Comparison of ENCODE assay signal across 8 cellular contexts in genomic region chr9:35603986-35604577, GRCh38. TPM values are rescaled to one million over a fixed set of nuclear protein-coding genes. Genes with fewer than 3 reads are reported as not detected.
DNase-seq lines count a peak whose midpoint lies in the region; ATAC-seq and FAIRE-seq lines count a peak whose summit lies in the region.

No MANE protein-coding gene starts in this region.

- peak; percentile 33 for FAIRE-seq in HTR-8/SVneo (lab: Jason Lieb, UNC)

- H3K4me2 ChIP-seq in mesendoderm (ENCODE audit: low read length): peak overlapping the region; percentile 47

- no peak overlapping the region for H3K4ac ChIP-seq in mesendoderm (ENCODE audit: low read depth, low read length)

- no peak overlapping the region for H2BK5ac ChIP-seq in mesendoderm (ENCODE audit: low read length)

- H3K23ac ChIP-seq in mesendoderm (ENCODE audit: low read length): no peak overlapping the region

- no peaks in the 10 kb centered on the region for H3K9me3 ChIP-seq in endocrine pancreas (ENCODE audit: control insufficient read depth, low read length)

- H2BK120ac ChIP-seq in mesendoderm (ENCODE audit: low read depth, low read length): no peak overlapping the region

- H3K18ac ChIP-seq in mesendoderm (ENCODE audit: low read length): no peak overlapping the region

- no CpG with 5 or more reads among the region's 41 CpGs for WGBS in mesendoderm (ENCODE audit: extremely low coverage, insufficient coverage, low lambda C conversion rate)

- DNase-seq in Caki2 (ENCODE audit: low read depth) (peak; percentile 99), HTR-8/SVneo (ENCODE audit: insufficient read length, low spot score) (peak; percentile 92), NOMO-1 treated with DMSO at 0.1 percent for 48 hours (lab: John Stamatoyannopoulos, UW; ENCODE audit: unreplicated experiment) (peak; percentile 100), mesendoderm (peak; percentile 100)
- peak; percentile 99 for DNase-seq in activated CD8-positive, alpha-beta memory T cell treated with anti-CD3 and anti-CD28 coated beads, Interleukin-2, amount 50 U/mL, for 1 hour (ENCODE audit: extremely low read depth)
- DNase-seq in stimulated activated CD8-positive, alpha-beta memory T cell treated with anti-CD3 and anti-CD28 coated beads, Interleukin-15, amount 100 ng/mL, for 1 hour (ENCODE audit: low read depth): peak; percentile 98

- H3K79me1 ChIP-seq in mesendoderm (ENCODE audit: low read length): peaks cover 9% of the 10 kb centered on the region

- H3K4me1 ChIP-seq in endocrine pancreas (ENCODE audit: control insufficient read depth, insufficient read depth, low read length) (no peaks in the 10 kb centered on the region), mesendoderm (ENCODE audit: control insufficient read depth, low read depth, low read length) (peaks cover 4% of the 10 kb centered on the region)

- peak overlapping the region; percentile 69 for H3K4me3 ChIP-seq in endocrine pancreas (ENCODE audit: control insufficient read depth, insufficient read depth, low read length)
- peak overlapping the region; percentile 2 for H3K4me3 ChIP-seq in mesendoderm (ENCODE audit: low read length)

- in situ Hi-C loops in Caki2 (cut with HindIII; ENCODE audit: low pct_unique_long_range_greater_than_20kb, low sequenced_read_pairs): no loop called here

- no peak overlapping the region for H2AK5ac ChIP-seq in mesendoderm (ENCODE audit: low read length)

- ATAC-seq in GM21367 (IDR thresholded peaks at IDR 0.05; ENCODE audit: unreplicated experiment): peak; percentile 83

- no peak overlapping the region for H4K5ac ChIP-seq in mesendoderm (ENCODE audit: low read length)

- H3K36me3 ChIP-seq in endocrine pancreas (ENCODE audit: control insufficient read depth, insufficient read depth, low read length): no peaks in the 10 kb centered on the region
- H3K36me3 ChIP-seq in mesendoderm (ENCODE audit: control insufficient read depth, insufficient read depth, low read length): no peaks in the 10 kb centered on the region

- peak overlapping the region; percentile 56 for H3K56ac ChIP-seq in mesendoderm (ENCODE audit: low read length)

- H3K27ac ChIP-seq in mesendoderm (ENCODE audit: low read depth, low read length): peak overlapping the region; percentile 36

- no peak overlapping the region for H2BK15ac ChIP-seq in mesendoderm (replicated peaks; ENCODE audit: low read depth)

- H3K79me2 ChIP-seq in mesendoderm (ENCODE audit: control insufficient read depth, insufficient read depth, low read length): no peaks in the 10 kb centered on the region

- H3K9ac ChIP-seq in endocrine pancreas (ENCODE audit: control insufficient read depth, insufficient read depth, low read length) (peak overlapping the region; percentile 49), mesendoderm (ENCODE audit: low read length) (peak overlapping the region; percentile 75)

- H4K8ac ChIP-seq in mesendoderm (ENCODE audit: low read depth, low read length): no peak overlapping the region

- no peaks in the 10 kb centered on the region for H3K27me3 ChIP-seq in endocrine pancreas (ENCODE audit: control insufficient read depth, insufficient read depth, low read length)
- no peaks in the 10 kb centered on the region for H3K27me3 ChIP-seq in mesendoderm (ENCODE audit: insufficient read depth, low read length, poor library complexity)

RNA-seq across cellular contexts. Expression of gene TESK1, which starts 1.0 kb away (rescaled TPM):
- 2.9 and 3.0 TPM in 2 replicates for total RNA-seq in Caki2 (2014; rRNA removed; shearing (Covaris generic); ENCODE audit: low replicate concordance)
- 7.1 TPM for polyA plus RNA-seq in mesendoderm (2013, experiment 1 of 2)
- polyA plus RNA-seq in mesendoderm (2013, experiment 2 of 2): 7.8 TPM

RNA-seq across cellular contexts. Expression of gene CD72, which starts 14.1 kb away (rescaled TPM):
- total RNA-seq in Caki2 (2014; rRNA removed; shearing (Covaris generic); ENCODE audit: low replicate concordance): 0.12 and 0.68 TPM in 2 replicates
- polyA plus RNA-seq in mesendoderm (2013, experiment 1 of 2): 1.2 TPM
- polyA plus RNA-seq in mesendoderm (2013, experiment 2 of 2): 1.6 TPM

RNA-seq across cellular contexts. Expression of gene SIT1, which starts 46.6 kb away (rescaled TPM):
- not detected in 2 replicates for total RNA-seq in Caki2 (2014; rRNA removed; shearing (Covaris generic); ENCODE audit: low replicate concordance)
- 0.87 TPM for polyA plus RNA-seq in mesendoderm (2013, experiment 1 of 2)
- polyA plus RNA-seq in mesendoderm (2013, experiment 2 of 2): 0.91 TPM

RNA-seq across cellular contexts. Expression of gene RMRP, which starts 53.7 kb away (rescaled TPM):
- 4,579 and 6,436 TPM in 2 replicates for total RNA-seq in Caki2 (2014; rRNA removed; shearing (Covaris generic); ENCODE audit: low replicate concordance)
- not detected for polyA plus RNA-seq in mesendoderm (2013, experiment 1 of 2)
- polyA plus RNA-seq in mesendoderm (2013, experiment 2 of 2): not detected

RNA-seq across cellular contexts. Expression of gene CCDC107, which starts 54.0 kb away (rescaled TPM):
- 3.5 and 19.6 TPM in 2 replicates for total RNA-seq in Caki2 (2014; rRNA removed; shearing (Covaris generic); ENCODE audit: low replicate concordance)
- polyA plus RNA-seq in mesendoderm (2013, experiment 1 of 2): 7.8 TPM
- polyA plus RNA-seq in mesendoderm (2013, experiment 2 of 2): 6.8 TPM

Comparison
In these comparisons a context has a peak if more than half of its experiments do, and no peak if none do; other contexts are left out.
1. Peak in every context shown above with its lines: DNase-seq, ATAC-seq, H3K4me3 ChIP-seq and H3K27ac ChIP-seq.